Comparison of ENCODE assay signal across 28 cellular contexts in the genomic region with DNA sequence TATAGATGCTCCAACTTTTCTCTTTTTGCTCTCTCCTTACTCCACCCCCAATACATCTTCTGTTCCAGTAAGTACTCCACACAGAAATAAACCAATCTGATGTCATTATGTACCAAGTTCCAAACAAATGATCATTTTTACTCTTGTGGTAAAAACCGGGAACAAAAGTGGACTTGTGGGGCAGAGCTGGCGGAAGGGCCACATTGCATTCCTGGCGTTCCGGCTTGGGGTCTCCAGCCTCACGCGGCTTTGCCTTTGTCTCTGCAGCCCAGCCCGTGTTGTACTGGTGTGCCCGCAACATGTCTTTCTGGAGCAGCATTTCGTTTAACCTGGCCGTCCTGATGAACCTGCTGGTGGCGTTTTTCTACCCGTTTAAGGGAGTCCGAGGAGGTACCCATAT.
"Had no signal": no experiment of that assay in that cellular context is flagged by ENCODE, and none has a peak within 500 bp of the region (broad histone marks: within the 10 kb centered on the region; RNA-seq: fewer than 3 reads in every experiment).

No MANE protein-coding gene starts in this region.

- H3K27ac ChIP-seq: WERI-Rb-1 had no signal

- H3K4me1 Mint-ChIP-seq: activated CD8-positive, alpha-beta memory T cell treated with anti-CD3 and anti-CD28 coated beads, Interleukin-2, amount 10 ng/mL, durations not matched to agents 7 days and 5 days; activated naive CD4-positive, alpha-beta T cell treated with anti-CD3 and anti-CD28 coated beads, Interleukin-2, amount 10 ng/mL, durations not matched to agents 7 days and 5 days; activated naive CD8-positive, alpha-beta T cell treated with anti-CD3 and anti-CD28 coated beads, Interleukin-2, amount 10 ng/mL, durations not matched to agents 7 days and 5 days; T-cell had no signal

- ATAC-seq: activated CD8-positive, alpha-beta memory T cell treated with anti-CD3 and anti-CD28 coated beads, Interleukin-2, amount 10 ng/mL, durations not matched to agents 7 days and 5 days; Panc1; SK-N-SH treated with all-trans-retinoic acid at 6 μM for 48 hours; T-cell had no signal

- H3K9me3 Mint-ChIP-seq: activated CD4-positive, alpha-beta memory T cell treated with anti-CD3 and anti-CD28 coated beads, Interleukin-2, amount 10 ng/mL, durations not matched to agents 7 days and 5 days; activated naive CD4-positive, alpha-beta T cell treated with anti-CD3 and anti-CD28 coated beads, Interleukin-2, amount 10 ng/mL, durations not matched to agents 7 days and 5 days; IgD-negative memory B cell; T-cell had no signal

- DNase-seq: activated CD4-positive, alpha-beta memory T cell treated with anti-CD3 and anti-CD28 coated beads, Interleukin-2, amount 10 ng/mL, durations not matched to agents 7 days and 5 days; activated CD4-positive, alpha-beta T cell treated with anti-CD3 and anti-CD28 coated beads for 1 hour; activated CD4-positive, alpha-beta T cell treated with anti-CD3 and anti-CD28 coated beads for 48 hours; activated CD4-positive, CD25-positive, alpha-beta regulatory T cell; activated CD8-positive, alpha-beta memory T cell treated with anti-CD3 and anti-CD28 coated beads for 24 hours; activated CD8-positive, alpha-beta memory T cell treated with anti-CD3 and anti-CD28 coated beads, Interleukin-2, amount 10 ng/mL, durations not matched to agents 7 days and 5 days; activated CD8-positive, alpha-beta memory T cell treated with anti-CD3 and anti-CD28 coated beads, Interleukin-2, amount 50 U/mL, for 48 hours; activated effector memory CD4-positive, alpha-beta T cell treated with Interleukin-2 at 50 U/mL for 16 hours; activated naive CD4-positive, alpha-beta T cell treated with anti-CD3 and anti-CD28 coated beads, Interleukin-2, amount 10 ng/mL, durations not matched to agents 7 days and 5 days; activated naive CD8-positive, alpha-beta T cell treated with anti-CD3 and anti-CD28 coated beads, Interleukin-2, amount 10 ng/mL, durations not matched to agents 7 days and 5 days; activated T-cell treated with anti-CD3 and anti-CD28 coated beads, Interleukin-2, amount 50 U/mL, for 48 hours; Karpas-422; KBM-7; NCI-H1105; NCI-H1417 treated with DMSO at 0.1 percent for 48 hours; NCI-H187 treated with DMSO at 0.1 percent for 48 hours; NCI-H2081; NCI-H226; NCI-H446 treated with DMSO at 0.1 percent for 48 hours; NCI-H524; SHP77 treated with DMSO at 0.1 percent for 48 hours; T-cell; T1000; WERI-Rb-1 had no signal

- H3K27me3 Mint-ChIP-seq: activated CD4-positive, alpha-beta memory T cell treated with anti-CD3 and anti-CD28 coated beads, Interleukin-2, amount 10 ng/mL, durations not matched to agents 7 days and 5 days; activated CD8-positive, alpha-beta memory T cell treated with anti-CD3 and anti-CD28 coated beads, Interleukin-2, amount 10 ng/mL, durations not matched to agents 7 days and 5 days; activated naive CD4-positive, alpha-beta T cell treated with anti-CD3 and anti-CD28 coated beads, Interleukin-2, amount 10 ng/mL, durations not matched to agents 7 days and 5 days; activated naive CD8-positive, alpha-beta T cell treated with anti-CD3 and anti-CD28 coated beads, Interleukin-2, amount 10 ng/mL, durations not matched to agents 7 days and 5 days; brain; IgD-negative memory B cell; T-cell had no signal

- H3K36me3 ChIP-seq: WERI-Rb-1 had no signal

- H3K27ac Mint-ChIP-seq: activated CD4-positive, alpha-beta memory T cell treated with anti-CD3 and anti-CD28 coated beads, Interleukin-2, amount 10 ng/mL, durations not matched to agents 7 days and 5 days; activated CD8-positive, alpha-beta memory T cell treated with anti-CD3 and anti-CD28 coated beads, Interleukin-2, amount 10 ng/mL, durations not matched to agents 7 days and 5 days; activated naive CD8-positive, alpha-beta T cell treated with anti-CD3 and anti-CD28 coated beads, Interleukin-2, amount 10 ng/mL, durations not matched to agents 7 days and 5 days; brain; T-cell had no signal

- H3K4me3 Mint-ChIP-seq: activated CD4-positive, alpha-beta memory T cell treated with anti-CD3 and anti-CD28 coated beads, Interleukin-2, amount 10 ng/mL, durations not matched to agents 7 days and 5 days; activated CD8-positive, alpha-beta memory T cell treated with anti-CD3 and anti-CD28 coated beads, Interleukin-2, amount 10 ng/mL, durations not matched to agents 7 days and 5 days; activated naive CD4-positive, alpha-beta T cell treated with anti-CD3 and anti-CD28 coated beads, Interleukin-2, amount 10 ng/mL, durations not matched to agents 7 days and 5 days; activated naive CD8-positive, alpha-beta T cell treated with anti-CD3 and anti-CD28 coated beads, Interleukin-2, amount 10 ng/mL, durations not matched to agents 7 days and 5 days; brain; T-cell had no signal
